Comparison of ENCODE assay signal across 11 cellular contexts in the genomic region with DNA sequence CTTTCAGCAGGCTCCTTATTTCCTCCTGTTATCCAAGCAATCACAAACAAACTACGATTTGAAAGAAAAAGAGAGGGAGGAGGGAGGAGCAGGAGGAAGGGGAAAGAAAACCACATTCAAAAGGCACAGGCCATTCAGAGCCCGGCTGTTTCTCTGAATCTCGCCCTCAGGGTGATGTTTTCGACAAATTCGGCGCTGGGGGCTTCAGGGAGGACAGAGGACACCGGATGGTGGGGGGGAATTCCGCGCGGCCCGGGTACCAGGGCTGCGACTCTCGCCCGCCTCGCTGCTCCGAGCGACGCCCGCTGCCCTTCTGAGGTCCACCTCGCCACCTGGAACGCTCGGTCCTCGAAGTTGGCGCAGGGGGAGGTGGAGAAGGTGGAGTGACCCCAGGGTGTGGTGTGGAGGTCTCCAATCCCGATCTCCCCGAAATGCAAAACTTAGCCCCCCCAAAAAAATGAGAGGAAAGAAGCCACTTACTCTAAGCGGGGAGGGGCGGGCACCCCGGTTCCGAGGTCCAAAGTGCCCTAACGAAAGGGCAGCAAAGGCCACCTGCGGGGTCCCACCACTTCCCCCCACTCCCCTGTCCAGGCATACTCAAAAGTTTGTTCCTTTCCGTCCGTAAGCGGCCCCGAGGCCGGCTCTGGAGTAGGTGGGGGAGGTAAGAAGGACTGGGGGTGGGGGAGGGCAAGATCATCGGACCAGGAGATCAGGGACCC. TPM values are rescaled to one million over a fixed set of nuclear protein-coding genes. Genes with fewer than 3 reads are reported as not detected.
A peak's percentile ranks its signal among the peaks of the same experiment; 100 is the strongest.
DNase-seq lines count a peak whose midpoint lies in the region; ATAC-seq, FAIRE-seq and TF ChIP-seq lines count a peak whose summit lies in the region.
"Had no signal": no experiment of that assay in that cellular context is flagged by ENCODE, and none has a peak within 500 bp of the region (broad histone marks: within the 10 kb centered on the region; RNA-seq: fewer than 3 reads in every experiment).

No MANE protein-coding gene starts in this region.

- peaks cover 26% of the 10 kb centered on the region for H3K4me1 Mint-ChIP-seq in Calu3 (ENCODE audit: low read depth, unreplicated experiment)

- no peaks in the 10 kb centered on the region for H3K27me3 Mint-ChIP-seq in Calu3 (ENCODE audit: unreplicated experiment)

- FAIRE-seq in keratinocyte (lab: Jason Lieb, UNC), result no peak

- DNase-seq in Calu3, result no peak
- no peak for DNase-seq in NT2/D1 (ENCODE audit: low read depth, low spot score)
- no peak for DNase-seq in keratinocyte (ENCODE audit: low read depth, low spot score)
- peak; percentile 63 for DNase-seq in retina
- DNase-seq in osteoblast (ENCODE audit: insufficient read length, low spot score, missing footprints), result no peak
- no peak for DNase-seq in NK-92 (lab: John Stamatoyannopoulos, UW; ENCODE audit: unreplicated experiment)
- DNase-seq: activated CD8-positive, alpha-beta memory T cell treated with anti-CD3 and anti-CD28 coated beads, Interleukin-2, amount 10 ng/mL, durations not matched to agents 7 days and 5 days; cerebellar nuclear complex; SHP77 had no signal

- H3K4me2 ChIP-seq in keratinocyte (ENCODE audit: control insufficient read depth, extremely low read depth, insufficient read depth, low read depth, low read length), result peak overlapping the region; percentile 60
- H3K4me2 ChIP-seq in osteoblast (ENCODE audit: insufficient read depth, low read length), result no peak overlapping the region

- intact Hi-C loops in Calu3 (cut with micrococcal nuclease; ENCODE audit: unreplicated experiment), result loop anchor here (2.0 to 5.0 kb wide), 2 partner anchors 49 to 88 kb away; no protein-coding TSS in a partner anchor

- BruUV-seq in Calu3 (replicated peaks; lab: Mats Ljungman, UMichigan), result no TSS peak

- H2AFZ ChIP-seq in keratinocyte (ENCODE audit: control insufficient read depth, low read length) (no peak overlapping the region), osteoblast (ENCODE audit: low read length) (no peak overlapping the region)

- peak overlapping the region; percentile 48 for H3K27ac Mint-ChIP-seq in Calu3 (ENCODE audit: unreplicated experiment)
- H3K27ac Mint-ChIP-seq: activated CD8-positive, alpha-beta memory T cell treated with anti-CD3 and anti-CD28 coated beads, Interleukin-2, amount 10 ng/mL, durations not matched to agents 7 days and 5 days had no signal

- H3K27me3 ChIP-seq in NT2/D1 (ENCODE audit: insufficient read depth, insufficient read length) (peaks cover 25% of the 10 kb centered on the region), keratinocyte (ENCODE audit: control insufficient read depth, extremely low read depth, insufficient read depth, low read length) (peaks cover 45% of the 10 kb centered on the region), osteoblast (ENCODE audit: insufficient read depth, low read length) (peaks cover 6% of the 10 kb centered on the region)

- H3K36me3 ChIP-seq in NT2/D1 (ENCODE audit: insufficient read depth, insufficient read length, low read length) (no peaks in the 10 kb centered on the region), keratinocyte (ENCODE audit: control insufficient read depth in 2 of 2, extremely low read depth in 1 of 2, insufficient read depth in 2 of 2, low read length in 2 of 2) (no peaks in the 10 kb centered on the region), osteoblast (ENCODE audit: insufficient read depth, low read length) (no peaks in the 10 kb centered on the region)

- H3K9me1 ChIP-seq in keratinocyte (ENCODE audit: control insufficient read depth, extremely low read depth, insufficient read depth, low read length), result no peaks in the 10 kb centered on the region

- H3K4me3 ChIP-seq in NT2/D1 (ENCODE audit: insufficient read length, low read depth), result peak overlapping the region; percentile 77
- H3K4me3 ChIP-seq in keratinocyte (ENCODE audit: control insufficient read depth in 2 of 3, extremely low read depth in 1 of 3, insufficient read depth in 2 of 3, low read depth in 1 of 3, low read length in 3 of 3), result peak overlapping the region in 2 of 3 experiments; percentile 16 to 28
- no peak overlapping the region for H3K4me3 ChIP-seq in osteoblast (ENCODE audit: insufficient read depth, low read length)

- H3K27ac ChIP-seq in keratinocyte (ENCODE audit: control insufficient read depth, insufficient read depth, low read length), result no peak overlapping the region
- H3K27ac ChIP-seq in osteoblast (ENCODE audit: low read depth, low read length), result no peak overlapping the region

- H4K20me1 ChIP-seq in keratinocyte (ENCODE audit: control insufficient read depth, extremely low read depth, insufficient read depth, low read length) (no peaks in the 10 kb centered on the region), osteoblast (ENCODE audit: insufficient read depth, low read length) (no peaks in the 10 kb centered on the region)

- peaks cover 5% of the 10 kb centered on the region for H3K4me1 ChIP-seq in NT2/D1 (ENCODE audit: insufficient read depth, insufficient read length)
- H3K4me1 ChIP-seq in keratinocyte (ENCODE audit: control insufficient read depth, extremely low read depth, insufficient read depth, low read length), result peaks cover 2% of the 10 kb centered on the region
- H3K4me1 ChIP-seq in osteoblast (ENCODE audit: insufficient read depth, low read length), result no peaks in the 10 kb centered on the region

- H3K9me3 ChIP-seq in NT2/D1 (ENCODE audit: insufficient read depth, low read length) (no peaks in the 10 kb centered on the region), keratinocyte (ENCODE audit: control insufficient read depth, low read depth, low read length) (no peaks in the 10 kb centered on the region), osteoblast (ENCODE audit: low read depth, low read length) (no peaks in the 10 kb centered on the region)

- CTCF ChIA-PET in Calu3 (lab: Charles Lee), result no interaction called here

- H3K9ac ChIP-seq in NT2/D1 (ENCODE audit: insufficient read length, low read depth), result peak overlapping the region; percentile 84
- H3K9ac ChIP-seq in keratinocyte (ENCODE audit: control insufficient read depth, extremely low read depth, insufficient read depth, low read length), result no peak overlapping the region

- peaks cover 33% of the 10 kb centered on the region for H3K36me3 Mint-ChIP-seq in Calu3 (ENCODE audit: insufficient read depth, unreplicated experiment)

- dilution Hi-C loops in keratinocyte (cut with MboI; ENCODE audit: extremely low pct_ligation_motif_present, low sequenced_read_pairs), result no loop called here

- TF ChIP-seq CTCF in Calu3 (IDR thresholded peaks at IDR 0.05; ENCODE audit: unreplicated experiment), result no peak
- TF ChIP-seq CTCF in keratinocyte (optimal IDR thresholded peaks at IDR 0.05 in 1 of 3, IDR thresholded peaks at IDR 0.05 in 1 of 3, conservative IDR thresholded peaks at IDR 0.05 in 1 of 3; ENCODE audit: extremely low read depth in 1 of 3, insufficient read depth in 2 of 3, low read length in 3 of 3), result no peak
- no peak for TF ChIP-seq CTCF in osteoblast (IDR thresholded peaks at IDR 0.05; ENCODE audit: extremely low read depth, low read depth, low read length)

- peak overlapping the region; percentile 78 for H3K4me3 Mint-ChIP-seq in Calu3 (ENCODE audit: low read depth, unreplicated experiment)
- H3K4me3 Mint-ChIP-seq: activated CD8-positive, alpha-beta memory T cell treated with anti-CD3 and anti-CD28 coated beads, Interleukin-2, amount 10 ng/mL, durations not matched to agents 7 days and 5 days had no signal

- H3K79me2 ChIP-seq in keratinocyte (ENCODE audit: control insufficient read depth, insufficient read depth, low read length) (no peaks in the 10 kb centered on the region), osteoblast (ENCODE audit: insufficient read depth, low read length) (no peaks in the 10 kb centered on the region)

- no peaks in the 10 kb centered on the region for H3K9me3 Mint-ChIP-seq in Calu3 (ENCODE audit: low read depth, unreplicated experiment)

- ATAC-seq in GM21786 (IDR thresholded peaks at IDR 0.05; ENCODE audit: unreplicated experiment) (no peak), HG03280 (IDR thresholded peaks at IDR 0.05; ENCODE audit: unreplicated experiment) (no peak)
- ATAC-seq: activated CD8-positive, alpha-beta memory T cell treated with anti-CD3 and anti-CD28 coated beads, Interleukin-2, amount 10 ng/mL, durations not matched to agents 7 days and 5 days had no signal

RNA-seq across cellular contexts. Expression of a gene that starts 1.2 kb away (rescaled TPM):
- 27.4 and 29.4 TPM in 2 replicates for total RNA-seq in Calu3 (2022)
- 0.01 TPM in 1 of 3 replicates, not detected in the others for polyA plus RNA-seq in keratinocyte
- 0.07 TPM for polyA plus RNA-seq in keratinocyte (2011; ENCODE audit: low read depth)
- 0.06 TPM in 1 of 2 replicates, not detected in the other for polyA plus RNA-seq in keratinocyte (2011; cell fraction: cytosol; rRNA removed)
- 0.03 TPM in 1 of 2 replicates, not detected in the other for polyA plus RNA-seq in keratinocyte (2011; cell fraction: nucleus; rRNA removed)
- not detected in 2 replicates for polyA plus RNA-seq in keratinocyte (2012; ENCODE audit: low replicate concordance)
- polyA minus RNA-seq in keratinocyte, result not detected in 3 replicates
- polyA minus RNA-seq in keratinocyte (2011; cell fraction: cytosol; rRNA and poly(A)+ RNA removed), result not detected
- not detected in 2 replicates for polyA minus RNA-seq in keratinocyte (2011; cell fraction: nucleus; rRNA and poly(A)+ RNA removed)
- not detected in 2 replicates for total RNA-seq in osteoblast
- total RNA-seq: activated CD8-positive, alpha-beta memory T cell treated with anti-CD3 and anti-CD28 coated beads, Interleukin-2, amount 10 ng/mL, durations not matched to agents 7 days and 5 days had no signal

Comparison
In these comparisons a context has a peak if more than half of its experiments do, and no peak if none do; other contexts are left out.
1. RNA of a gene that starts 1.2 kb away (total RNA-seq): 27.4 to 29.4 TPM in Calu3; not detected in osteoblast; every median in the first group is over 10 times any median in the second.